ENCODE assay signal across 1 cellular context in the genomic region with DNA sequence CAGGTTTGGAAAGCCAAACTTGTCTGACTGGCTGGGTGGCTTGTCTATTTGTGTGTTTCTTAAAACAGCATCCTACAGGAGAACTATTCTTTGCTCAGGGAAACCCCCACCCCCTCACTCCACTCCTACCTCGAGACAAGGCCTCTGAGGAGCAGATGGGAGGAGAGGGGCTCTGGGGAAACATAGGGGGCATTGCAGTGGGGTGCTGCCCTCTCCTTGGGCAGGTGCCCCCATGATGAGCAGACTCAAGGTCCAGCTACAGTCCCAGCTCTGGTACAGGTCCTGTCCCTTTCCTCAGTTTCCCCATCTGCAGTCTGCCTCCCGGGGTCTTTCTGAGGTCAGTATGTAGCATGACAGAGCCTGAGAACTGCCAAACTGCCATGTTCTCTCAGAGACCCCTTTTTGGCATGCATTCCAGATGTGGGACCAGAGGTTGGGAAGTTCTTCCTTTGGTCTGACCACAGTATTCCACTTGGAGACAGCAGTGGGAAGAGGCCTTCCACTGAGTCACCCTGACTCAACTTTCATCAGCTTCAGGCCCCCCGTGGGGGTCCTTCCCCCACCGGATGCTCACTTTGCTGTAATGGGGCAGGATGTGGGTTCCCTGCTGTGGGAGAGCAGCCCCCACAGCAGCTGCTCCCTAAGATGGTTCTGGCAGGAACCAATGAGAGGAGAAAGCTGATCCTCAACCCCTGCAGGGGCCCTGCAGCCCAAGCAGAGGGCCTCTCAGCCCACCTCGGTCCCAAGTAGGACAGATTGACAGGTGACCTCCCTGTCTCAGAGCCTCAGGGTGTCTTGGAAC.
TF ChIP-seq lines count a peak whose summit lies in the region.

No MANE protein-coding gene starts in this region.

TF ChIP-seq in IMR-90, 13 proteins besides CTCF, POLR2A, EP300 and RAD21:
- no peak for TF ChIP-seq ELK1 (IDR thresholded peaks at IDR 0.05; ENCODE audit: borderline replicate concordance, low read depth, low read length)
- TF ChIP-seq SMC3 (IDR thresholded peaks at IDR 0.05; ENCODE audit: low read depth, low read length), result 0 out of 2 replicates have a peak, but pooled peaks have one; percentile 2
- TF ChIP-seq MAZ (IDR thresholded peaks at IDR 0.05; ENCODE audit: borderline replicate concordance, low read depth, low read length), result peak; percentile 64
- TF ChIP-seq CHD1 (IDR thresholded peaks at IDR 0.05; ENCODE audit: low read depth, low read length), result no peak
- TF ChIP-seq FOS (IDR thresholded peaks at IDR 0.05; ENCODE audit: low read depth, low read length), result peak; percentile 28; the same call in 1 of the 2 replicates
- TF ChIP-seq RCOR1 (IDR thresholded peaks at IDR 0.05; ENCODE audit: insufficient replicate concordance, low read length), result peak; percentile 65
- peak; percentile 40; the same call in 1 of the 2 replicates for TF ChIP-seq NFE2L2 (IDR thresholded peaks at IDR 0.05; ENCODE audit: low read depth, low read length)
TF ChIP-seq in IMR-90: peak in this region for 5.
